ENCODE assay signal across 27 cellular contexts in the genomic region with DNA sequence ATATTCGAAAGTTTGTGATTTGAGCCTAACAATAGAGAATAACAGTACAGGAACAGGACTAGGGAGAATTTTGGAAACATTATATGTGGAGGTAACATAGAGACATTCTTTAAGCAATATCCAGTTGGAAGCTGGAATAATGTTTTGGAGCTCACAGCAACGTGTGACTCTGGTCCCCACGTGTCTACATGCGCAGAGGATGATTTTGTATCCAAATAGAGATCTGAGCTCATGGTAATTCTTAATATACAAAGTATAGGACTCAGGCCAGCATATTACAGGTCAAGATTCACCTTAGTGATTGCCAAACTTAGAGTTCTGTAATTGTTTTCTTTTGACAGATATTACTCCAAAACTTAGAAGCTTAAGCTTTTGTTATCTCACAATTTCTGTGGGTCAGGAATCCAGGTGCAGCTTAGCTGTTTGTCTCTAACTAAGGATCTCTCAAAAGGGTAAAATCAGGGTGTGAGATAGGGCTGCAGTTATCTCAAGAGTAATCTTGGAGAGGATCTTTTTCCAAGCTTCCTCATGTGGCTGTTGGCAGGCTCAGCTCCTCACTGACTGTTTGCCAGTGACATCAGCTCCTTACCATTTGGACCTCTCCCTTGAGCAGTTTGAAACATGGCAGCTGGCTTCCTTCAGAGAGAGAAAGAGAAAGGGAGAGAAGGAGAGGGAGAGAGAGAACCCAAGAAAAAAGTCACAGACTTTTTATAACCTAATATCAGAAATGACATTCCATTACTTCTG.
"Had no signal": no experiment of that assay in that cellular context is flagged by ENCODE, and none has a peak within 500 bp of the region (broad histone marks: within the 10 kb centered on the region; RNA-seq: fewer than 3 reads in every experiment).

No MANE protein-coding gene starts in this region.

- H3K4me1 Mint-ChIP-seq: activated CD4-positive, alpha-beta T cell treated with anti-CD3 and anti-CD28 coated beads, Interleukin-2, amount 10 ng/mL, durations not matched to agents 7 days and 5 days; activated naive CD4-positive, alpha-beta T cell treated with anti-CD3 and anti-CD28 coated beads, Interleukin-2, amount 50 U/mL, for 24 hours; central memory CD8-positive, alpha-beta T cell; memory B cell; stimulated activated memory B cell treated with anti-CD40 and anti-IgM and Interleukin-4, amounts not matched to agents 10 μg/mL and 1 μg/mL and 100 μg/mL, for 72 hours had no signal

- H3K9me3 Mint-ChIP-seq: activated CD4-positive, alpha-beta T cell treated with anti-CD3 and anti-CD28 coated beads, Interleukin-2, amount 10 ng/mL, durations not matched to agents 7 days and 5 days; activated naive CD4-positive, alpha-beta T cell treated with anti-CD3 and anti-CD28 coated beads, Interleukin-2, amount 50 U/mL, for 24 hours; nephron progenitor cell; type B pancreatic cell had no signal

- H3K4me3 Mint-ChIP-seq: activated CD4-positive, alpha-beta T cell treated with anti-CD3 and anti-CD28 coated beads, Interleukin-2, amount 10 ng/mL, durations not matched to agents 7 days and 5 days; activated CD8-positive, alpha-beta T cell treated with anti-CD3 and anti-CD28 coated beads, Interleukin-2, amount 10 ng/mL, durations not matched to agents 7 days and 5 days; activated naive CD4-positive, alpha-beta T cell treated with anti-CD3 and anti-CD28 coated beads, Interleukin-2, amount 50 U/mL, for 24 hours; central memory CD8-positive, alpha-beta T cell; memory B cell; nephron progenitor cell; stimulated activated memory B cell treated with anti-CD40 and anti-IgM and Interleukin-4, amounts not matched to agents 10 μg/mL and 1 μg/mL and 100 μg/mL, for 72 hours; type B pancreatic cell had no signal

- ATAC-seq: activated CD4-positive, CD25-positive, alpha-beta regulatory T cell treated with anti-CD3 and anti-CD28 coated beads, Interleukin-2, amount 50 U/mL, for 24 hours; activated CD8-positive, alpha-beta T cell treated with anti-CD3 and anti-CD28 coated beads, Interleukin-2, amount 10 ng/mL, durations not matched to agents 7 days and 5 days; gastrocnemius medialis; left cardiac atrium; mucosa of descending colon; sciatic nerve; stimulated activated memory B cell treated with anti-CD40 and anti-IgM and Interleukin-4, amounts not matched to agents 10 μg/mL and 1 μg/mL and 100 μg/mL, for 72 hours had no signal

- H3K36me3 Mint-ChIP-seq: activated naive CD4-positive, alpha-beta T cell treated with anti-CD3 and anti-CD28 coated beads, Interleukin-2, amount 50 U/mL, for 24 hours; memory B cell; stimulated activated memory B cell treated with anti-CD40 and anti-IgM and Interleukin-4, amounts not matched to agents 10 μg/mL and 1 μg/mL and 100 μg/mL, for 72 hours; type B pancreatic cell had no signal

- FAIRE-seq: colon had no signal

- H3K36me3 ChIP-seq: brain microvascular endothelial cell, esophagus muscularis mucosa, gastrocnemius medialis, vagina had no signal

- H3K9me3 ChIP-seq: esophagus muscularis mucosa, gastrocnemius medialis, mucosa of descending colon, vagina had no signal

- H3K27me3 Mint-ChIP-seq: activated CD4-positive, alpha-beta T cell treated with anti-CD3 and anti-CD28 coated beads, Interleukin-2, amount 10 ng/mL, durations not matched to agents 7 days and 5 days; activated naive CD4-positive, alpha-beta T cell treated with anti-CD3 and anti-CD28 coated beads, Interleukin-2, amount 50 U/mL, for 24 hours; central memory CD8-positive, alpha-beta T cell; memory B cell; stimulated activated memory B cell treated with anti-CD40 and anti-IgM and Interleukin-4, amounts not matched to agents 10 μg/mL and 1 μg/mL and 100 μg/mL, for 72 hours; type B pancreatic cell had no signal

- H3K4me2 ChIP-seq: smooth muscle cell had no signal

- H3K27me3 ChIP-seq: brain microvascular endothelial cell, esophagus muscularis mucosa, gastrocnemius medialis, vagina had no signal

- H3K27ac Mint-ChIP-seq: activated CD4-positive, alpha-beta T cell treated with anti-CD3 and anti-CD28 coated beads, Interleukin-2, amount 10 ng/mL, durations not matched to agents 7 days and 5 days; activated CD8-positive, alpha-beta T cell treated with anti-CD3 and anti-CD28 coated beads, Interleukin-2, amount 10 ng/mL, durations not matched to agents 7 days and 5 days; activated naive CD4-positive, alpha-beta T cell treated with anti-CD3 and anti-CD28 coated beads, Interleukin-2, amount 50 U/mL, for 24 hours; memory B cell; nephron progenitor cell; stimulated activated memory B cell treated with anti-CD40 and anti-IgM and Interleukin-4, amounts not matched to agents 10 μg/mL and 1 μg/mL and 100 μg/mL, for 72 hours; type B pancreatic cell had no signal

- H3K4me3 ChIP-seq: esophagus muscularis mucosa, gastrocnemius medialis, mucosa of descending colon, smooth muscle cell, vagina had no signal

- H3K27ac ChIP-seq: brain microvascular endothelial cell, esophagus muscularis mucosa, vagina, VCaP had no signal

- DNase-seq: activated CD4-positive, alpha-beta T cell treated with anti-CD3 and anti-CD28 coated beads, Interleukin-2, amount 10 ng/mL, durations not matched to agents 7 days and 5 days; activated CD8-positive, alpha-beta T cell treated with anti-CD3 and anti-CD28 coated beads, Interleukin-2, amount 10 ng/mL, durations not matched to agents 7 days and 5 days; activated gamma-delta T cell treated with Interleukin-2 at 50 U/mL for 16 hours; activated T-cell treated with anti-CD3 and anti-CD28 coated beads, Interleukin-2, amount 50 U/mL, for 1 hour; anterior cingulate cortex; brain microvascular endothelial cell; effector memory CD4-positive, alpha-beta T cell; gastrocnemius medialis; hippocampal formation; left cardiac atrium; mucosa of descending colon; nephron progenitor cell; occipital lobe; posterior cingulate gyrus; stimulated activated CD4-positive, alpha-beta T cell treated with anti-CD3 and anti-CD28 coated beads, Interleukin-15, amount 100 ng/mL, for 24 hours had no signal
